In genomic region chr4:109185951-109186350, GRCh38 we compare ENCODE assay signal across 31 cellular contexts.
"Had no signal": no experiment of that assay in that cellular context is flagged by ENCODE, and none has a peak within 500 bp of the region (broad histone marks: within the 10 kb centered on the region; RNA-seq: fewer than 3 reads in every experiment).

No MANE protein-coding gene starts in this region.

- H3K4me1 ChIP-seq: colonic mucosa, foreskin keratinocyte, pancreas, prostate gland had no signal

- H3K9me3 ChIP-seq: colonic mucosa, esophagus muscularis mucosa, gastroesophageal sphincter, lower lobe of right lung, neutrophil, pancreas, prostate gland, right atrium auricular region, thoracic aorta, tibial nerve had no signal

- H3K4me3 Mint-ChIP-seq: dendritic cell treated with granulocyte-macrophage colony-stimulating factor and Interleukin-4, amounts not matched to agents 40 ng/mL and 50 ng/mL, for 4 days; immature natural killer cell; naive thymus-derived CD8-positive, alpha-beta T cell; stimulated activated effector memory CD8-positive, alpha-beta T cell treated with anti-CD3 and anti-CD28 coated beads, Interleukin-12 subunit alpha, Interleukin-12 subunit beta, amount 100 ng/mL, for 72 hours had no signal

- ATAC-seq: foreskin keratinocyte; gastroesophageal sphincter; heart left ventricle; left colon; left ventricle myocardium superior; lower lobe of right lung; naive thymus-derived CD8-positive, alpha-beta T cell; pancreas; sciatic nerve; stimulated activated effector memory CD8-positive, alpha-beta T cell treated with anti-CD3 and anti-CD28 coated beads, Interleukin-12 subunit alpha, Interleukin-12 subunit beta, amount 100 ng/mL, for 72 hours; stimulated activated naive CD8-positive, alpha-beta T cell treated with anti-CD3 and anti-CD28 coated beads, Interleukin-15, Interleukin-2, amounts not matched to agents 100 U/mL and 50 U/mL, for 24 hours had no signal

- H3K36me3 ChIP-seq: colonic mucosa, esophagus muscularis mucosa, gastroesophageal sphincter, heart left ventricle, lower lobe of right lung, neutrophil, pancreas, prostate gland, right atrium auricular region, thoracic aorta, tibial nerve, upper lobe of left lung had no signal

- H3K27me3 ChIP-seq: colonic mucosa, esophagus muscularis mucosa, gastroesophageal sphincter, heart left ventricle, neutrophil, pancreas, right atrium auricular region, tibial nerve, upper lobe of left lung had no signal

- DNase-seq: colonic mucosa; effector memory CD4-positive, alpha-beta T cell; foreskin keratinocyte; heart left ventricle; hippocampal formation; immature natural killer cell; islet precursor cell; kidney glomerular epithelial cell; left colon; left ventricle myocardium superior; lower lobe of right lung; naive thymus-derived CD8-positive, alpha-beta T cell; pancreas; stimulated activated CD4-positive, alpha-beta T cell treated with anti-CD3 and anti-CD28 coated beads, Interleukin-12 subunit alpha, Interleukin-12 subunit beta, amount 100 ng/mL, for 4 hours; stimulated activated CD4-positive, alpha-beta T cell treated with anti-CD3 and anti-CD28 coated beads, Interleukin-2, amount 100 ng/mL, for 24 hours; stimulated activated CD4-positive, alpha-beta T cell treated with anti-CD3 and anti-CD28 coated beads, Interleukin-4, amount 100 ng/mL, for 24 hours; stimulated activated naive CD8-positive, alpha-beta T cell treated with anti-CD3 and anti-CD28 coated beads, Interleukin-15, Interleukin-2, amounts not matched to agents 100 U/mL and 50 U/mL, for 24 hours; upper lobe of left lung had no signal

- H3K4me3 ChIP-seq: colonic mucosa, esophagus muscularis mucosa, gastroesophageal sphincter, heart left ventricle, lower lobe of right lung, pancreas, prostate gland, right atrium auricular region, smooth muscle cell, thoracic aorta, tibial nerve, upper lobe of left lung had no signal

- H3K36me3 Mint-ChIP-seq: immature natural killer cell; naive thymus-derived CD8-positive, alpha-beta T cell; stimulated activated effector memory CD8-positive, alpha-beta T cell treated with anti-CD3 and anti-CD28 coated beads, Interleukin-12 subunit alpha, Interleukin-12 subunit beta, amount 100 ng/mL, for 72 hours had no signal

- H3K4me1 Mint-ChIP-seq: immature natural killer cell; naive thymus-derived CD8-positive, alpha-beta T cell; stimulated activated effector memory CD8-positive, alpha-beta T cell treated with anti-CD3 and anti-CD28 coated beads, Interleukin-12 subunit alpha, Interleukin-12 subunit beta, amount 100 ng/mL, for 72 hours had no signal

- H3K4me2 ChIP-seq: smooth muscle cell had no signal

- H3K27ac Mint-ChIP-seq: dendritic cell treated with granulocyte-macrophage colony-stimulating factor and Interleukin-4, amounts not matched to agents 40 ng/mL and 50 ng/mL, for 4 days; immature natural killer cell; naive thymus-derived CD8-positive, alpha-beta T cell; stimulated activated effector memory CD8-positive, alpha-beta T cell treated with anti-CD3 and anti-CD28 coated beads, Interleukin-12 subunit alpha, Interleukin-12 subunit beta, amount 100 ng/mL, for 72 hours had no signal

- H3K27me3 Mint-ChIP-seq: dendritic cell treated with granulocyte-macrophage colony-stimulating factor and Interleukin-4, amounts not matched to agents 40 ng/mL and 50 ng/mL, for 4 days had no signal

- FAIRE-seq: endothelial cell of umbilical vein, pancreas, urothelium cell line had no signal

- H3K27ac ChIP-seq: colonic mucosa, foreskin keratinocyte, lower lobe of right lung, neutrophil, pancreas, prostate gland, tibial nerve had no signal
